In the genomic region with DNA sequence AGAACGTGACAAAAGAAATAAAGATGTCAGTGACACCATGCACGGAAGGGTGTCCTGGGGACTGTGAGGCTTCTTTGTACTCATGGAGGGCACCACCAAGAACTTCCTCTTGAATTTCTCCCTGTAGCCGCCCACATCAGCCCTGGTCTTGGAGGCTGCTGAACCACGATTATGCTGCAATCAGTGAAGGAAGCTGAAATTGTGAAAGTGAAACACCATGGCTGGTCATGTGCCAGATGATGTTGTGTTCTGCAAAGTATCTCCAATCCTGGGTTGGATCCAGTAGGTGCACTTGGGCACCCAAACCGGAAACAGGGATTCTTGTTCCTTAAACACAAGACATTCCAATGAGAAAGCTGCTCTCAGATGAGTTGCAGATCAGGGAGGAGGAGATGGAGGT, we compare ENCODE assay signal across 9 cellular contexts.
DNase-seq lines count a peak whose midpoint lies in the region; ATAC-seq, FAIRE-seq and TF ChIP-seq lines count a peak whose summit lies in the region.
"Had no signal": no experiment of that assay in that cellular context is flagged by ENCODE, and none has a peak within 500 bp of the region (broad histone marks: within the 10 kb centered on the region; RNA-seq: fewer than 3 reads in every experiment).

No MANE protein-coding gene starts in this region.

- H3K36me3 Mint-ChIP-seq in activated T-helper 17 cell treated with anti-CD3 and anti-CD28 coated beads, Interleukin-2, amount 50 U/mL, for 72 hours (ENCODE audit: low read depth), result no peaks in the 10 kb centered on the region

- FAIRE-seq in pancreas (lab: Jason Lieb, UNC), result no peak

- H3K9me3 Mint-ChIP-seq in activated T-helper 17 cell treated with anti-CD3 and anti-CD28 coated beads, Interleukin-2, amount 50 U/mL, for 72 hours, result no peaks in the 10 kb centered on the region

- H3K9me3 ChIP-seq in pancreas, result no peaks in the 10 kb centered on the region

- no peaks in the 10 kb centered on the region for H3K4me1 Mint-ChIP-seq in activated T-helper 17 cell treated with anti-CD3 and anti-CD28 coated beads, Interleukin-2, amount 50 U/mL, for 72 hours

- no peak overlapping the region for H3K27ac Mint-ChIP-seq in activated T-helper 17 cell treated with anti-CD3 and anti-CD28 coated beads, Interleukin-2, amount 50 U/mL, for 72 hours

- no peaks in the 10 kb centered on the region for H3K36me3 ChIP-seq in pancreas

- intact Hi-C loops in pancreas (cut with DNase I), result no loop called here

- peak; percentile 60 for ATAC-seq in GM18502 (IDR thresholded peaks at IDR 0.05; ENCODE audit: poor library complexity, unreplicated experiment)
- ATAC-seq in HG02610 (IDR thresholded peaks at IDR 0.05; ENCODE audit: unreplicated experiment), result peak; percentile 51
- ATAC-seq in activated T-helper 17 cell treated with anti-CD3 and anti-CD28 coated beads, Interleukin-2, amount 50 U/mL, for 72 hours (replicated peaks), result peak; percentile 47
- peak in 3 of 4 donors; percentile 29 to 66 (median 61) for ATAC-seq in pancreas
- no peak for ATAC-seq in GM21619 (IDR thresholded peaks at IDR 0.05; ENCODE audit: unreplicated experiment)

- H3K27ac ChIP-seq in pancreas, result no peak overlapping the region
- H3K27ac ChIP-seq: coronary artery had no signal

- H3K4me3 ChIP-seq in pancreas, result no peak overlapping the region
- H3K4me3 ChIP-seq: coronary artery had no signal

- H3K4me1 ChIP-seq in pancreas, result no peaks in the 10 kb centered on the region

- no peak for TF ChIP-seq CTCF in pancreas (IDR thresholded peaks at IDR 0.05)

- WGBS in pancreas, 2 donors, result 38 to 52% methylated on average over 5 of the region's 5 CpGs

- DNase-seq in pancreas (no peak), hepatic stellate cell (ENCODE audit: low spot score) (no peak), midbrain (lab: John Stamatoyannopoulos, UW) (no peak)
- DNase-seq in activated CD4-positive, CD25-positive, alpha-beta regulatory T cell treated with anti-CD3 and anti-CD28 coated beads, Interleukin-2, amount 50 U/mL, for 72 hours, result no peak

- H3K27me3 ChIP-seq in pancreas, result peaks cover 0 to 35% (median 6%) of the 10 kb centered on the region in 4 donors

- peaks cover 15% of the 10 kb centered on the region for H3K27me3 Mint-ChIP-seq in activated T-helper 17 cell treated with anti-CD3 and anti-CD28 coated beads, Interleukin-2, amount 50 U/mL, for 72 hours

- no peak overlapping the region for H3K4me3 Mint-ChIP-seq in activated T-helper 17 cell treated with anti-CD3 and anti-CD28 coated beads, Interleukin-2, amount 50 U/mL, for 72 hours
